19 cellular contexts compared by ENCODE assay signal in the genomic region with DNA sequence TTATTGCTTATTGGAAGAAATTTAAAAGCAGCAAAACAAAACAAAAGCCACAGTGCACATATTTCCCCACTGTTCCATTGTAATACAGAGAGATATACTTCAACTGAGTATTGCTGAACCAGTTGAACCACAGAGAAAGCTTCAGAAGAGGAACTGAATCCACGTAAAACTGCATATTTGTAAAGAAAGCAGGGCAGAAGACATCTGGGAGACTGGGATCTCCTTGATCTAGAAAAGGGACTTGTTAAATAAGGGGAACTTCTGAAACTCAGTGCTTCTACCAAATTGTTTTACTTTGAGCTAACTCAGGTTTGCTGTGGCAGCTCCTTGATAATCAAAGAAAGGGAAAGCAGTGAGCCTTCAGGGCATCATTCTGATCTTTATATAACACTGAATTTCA.
"Had no signal": no experiment of that assay in that cellular context is flagged by ENCODE, and none has a peak within 500 bp of the region (broad histone marks: within the 10 kb centered on the region; RNA-seq: fewer than 3 reads in every experiment).

No MANE protein-coding gene starts in this region.

- H3K27ac ChIP-seq: esophagus squamous epithelium, gastroesophageal sphincter, left ventricle myocardium inferior, lower lobe of right lung, neural progenitor cell, ovary, right atrium auricular region, tibial artery, upper lobe of left lung, uterus had no signal

- H3K4me1 ChIP-seq: esophagus squamous epithelium, gastroesophageal sphincter, left ventricle myocardium inferior, lower lobe of right lung, right atrium auricular region, tibial artery, upper lobe of left lung, uterus had no signal

- ATAC-seq: gastroesophageal sphincter; lower lobe of right lung; natural killer cell treated with Interleukin-12 subunit alpha and Interleukin-12 subunit beta and Interleukin-15 and Interleukin-18, amount 100 ng/mL, for 72 hours; stimulated activated memory B cell treated with anti-CD40 and anti-IgM and Interleukin-4, amounts not matched to agents 10 μg/mL and 1 μg/mL and 100 μg/mL, for 72 hours had no signal

- FAIRE-seq: small intestine had no signal

- H3K9me3 ChIP-seq: esophagus squamous epithelium, gastroesophageal sphincter, lower lobe of right lung, ovary, right atrium auricular region, tibial artery, upper lobe of left lung, uterus had no signal

- H3K4me2 ChIP-seq: neural progenitor cell had no signal

- H3K27me3 ChIP-seq: esophagus squamous epithelium, gastroesophageal sphincter, neural progenitor cell, ovary, right atrium auricular region, tibial artery, upper lobe of left lung, uterus had no signal

- DNase-seq: dermis blood vessel endothelial cell; esophagus squamous epithelium; foreskin fibroblast; glutamatergic neuron; islet precursor cell; left ventricle myocardium inferior; lower lobe of right lung; nucleus accumbens; ovary; small intestine; stimulated activated CD4-positive, alpha-beta T cell treated with anti-CD3 and anti-CD28 coated beads, Interleukin-4, amount 100 ng/mL, for 1 hour; tibial artery; upper lobe of left lung; uterus had no signal

- H3K36me3 ChIP-seq: esophagus squamous epithelium, gastroesophageal sphincter, left ventricle myocardium inferior, lower lobe of right lung, neural progenitor cell, ovary, right atrium auricular region, tibial artery, upper lobe of left lung, uterus had no signal

- H3K9ac ChIP-seq: neural progenitor cell had no signal

- H2AFZ ChIP-seq: neural progenitor cell had no signal

- H3K4me3 ChIP-seq: esophagus squamous epithelium, gastroesophageal sphincter, left ventricle myocardium inferior, lower lobe of right lung, neural progenitor cell, ovary, right atrium auricular region, tibial artery, upper lobe of left lung, uterus had no signal
